ENCODE assay signal across 10 cellular contexts in the genomic region with DNA sequence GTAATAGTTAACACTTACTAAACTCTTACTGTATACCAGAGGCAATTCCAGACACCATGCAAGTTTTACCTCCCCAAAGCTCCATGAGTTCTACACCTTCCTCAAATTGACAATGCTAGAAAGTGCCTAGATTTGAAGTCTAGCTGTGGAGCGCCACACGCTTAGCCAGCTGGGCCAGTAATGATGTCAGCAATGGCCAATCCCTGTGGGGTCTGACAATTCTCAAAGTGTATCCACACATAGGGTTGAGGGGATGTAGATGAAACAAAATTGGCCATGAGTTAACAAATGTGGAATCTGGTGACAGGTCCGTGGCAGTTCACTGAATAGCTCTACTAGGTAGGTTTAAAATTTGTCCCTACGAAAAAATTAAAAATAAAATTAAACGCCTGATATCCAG. TPM values are rescaled to one million over a fixed set of nuclear protein-coding genes. Genes with fewer than 3 reads are reported as not detected.
DNase-seq lines count a peak whose midpoint lies in the region; ATAC-seq, FAIRE-seq and TF ChIP-seq lines count a peak whose summit lies in the region.
"Had no signal": no experiment of that assay in that cellular context is flagged by ENCODE, and none has a peak within 500 bp of the region (broad histone marks: within the 10 kb centered on the region; RNA-seq: fewer than 3 reads in every experiment).

No MANE protein-coding gene starts in this region.

- POLR2A ChIA-PET in A549 (lab: Yijun Ruan, JAX): interaction anchor here (0.6 kb wide), 1 partner anchor 144 kb away, joined by 3 read pairs; no protein-coding TSS in a partner anchor

- FAIRE-seq in A549 (lab: Jason Lieb, UNC): no peak

- H3K36me3 Mint-ChIP-seq in activated naive CD8-positive, alpha-beta T cell: peaks cover 9% of the 10 kb centered on the region

- peak overlapping the region; percentile 100 for H3K4me3 Mint-ChIP-seq in activated naive CD8-positive, alpha-beta T cell

- H3K9me3 Mint-ChIP-seq in activated naive CD8-positive, alpha-beta T cell (ENCODE audit: low read depth): no peaks in the 10 kb centered on the region

- DNase-seq in A549 (ENCODE audit: low read depth in 1 of 2, low spot score in 1 of 2): no peak
- no peak for DNase-seq in lower lobe of right lung
- DNase-seq in NCI-H2227 (lab: John Stamatoyannopoulos, UW; ENCODE audit: unreplicated experiment): no peak
- no peak for DNase-seq in posterior vena cava (ENCODE audit: low spot score)
- DNase-seq: activated CD4-positive, alpha-beta T cell treated with anti-CD3 and anti-CD28 coated beads, Interleukin-2, amount 50 U/mL, for 1 hour had no signal

- H3K4me1 ChIP-seq in A549 (peaks cover 12% of the 10 kb centered on the region), lower lobe of right lung (peaks cover 15% of the 10 kb centered on the region)

- intact Hi-C loops in lower lobe of right lung (cut with DNase I) (no loop called here), posterior vena cava (cut with DNase I) (no loop called here)

- TF ChIP-seq EP300 in A549 (IDR thresholded peaks at IDR 0.05): no peak

- WGBS in A549 (ENCODE audit: missing lambda C conversion rate): 88% methylated on average over 5 of the region's 5 CpGs

- H3K9me3 ChIP-seq in A549 (no peaks in the 10 kb centered on the region), lower lobe of right lung (no peaks in the 10 kb centered on the region)

- no peak for TF ChIP-seq RAD21 in A549 (conservative IDR thresholded peaks at IDR 0.05 in 1 of 2, IDR thresholded peaks at IDR 0.05 in 1 of 2)

- peaks cover 30% of the 10 kb centered on the region for H3K4me1 Mint-ChIP-seq in activated naive CD8-positive, alpha-beta T cell (ENCODE audit: low read depth)

- no peak for ATAC-seq in A549
- ATAC-seq in lower lobe of right lung: no peak
- no peak for ATAC-seq in HG02623 (IDR thresholded peaks at IDR 0.05; ENCODE audit: unreplicated experiment)
- no peak for ATAC-seq in HG02970 (IDR thresholded peaks at IDR 0.05; ENCODE audit: low FRiP score, unreplicated experiment)

- CTCF ChIA-PET in A549 (lab: Yijun Ruan, JAX): interaction anchor here (0.7 to 9.6 kb wide), 7 partner anchors 15 to 290 kb away, joined by 3 to 149 read pairs (median 4); no protein-coding TSS in a partner anchor

- TF ChIP-seq CTCF in A549 (IDR thresholded peaks at IDR 0.05) (no peak), lower lobe of right lung (IDR thresholded peaks at IDR 0.05) (no peak)

- H3K27ac ChIP-seq in A549 (no peak overlapping the region; a peak in 2 of 6 replicates), lower lobe of right lung (no peak overlapping the region)

- H3K4me3 ChIP-seq in A549: peak overlapping the region; percentile 68
- H3K4me3 ChIP-seq in GM08714 (ENCODE audit: low read length): peak overlapping the region; percentile 72; the same call in 1 of the 2 replicates
- H3K4me3 ChIP-seq in lower lobe of right lung: peak overlapping the region; percentile 88

- peaks cover 8% of the 10 kb centered on the region for H3K27me3 Mint-ChIP-seq in activated naive CD8-positive, alpha-beta T cell

- TF ChIP-seq POLR2A in A549 (IDR thresholded peaks at IDR 0.05; ENCODE audit: low read length): no peak

- no peaks in the 10 kb centered on the region for H3K36me3 ChIP-seq in lower lobe of right lung

- no peaks in the 10 kb centered on the region for H3K27me3 ChIP-seq in lower lobe of right lung (ENCODE audit: low read depth)

- no peak overlapping the region for H3K27ac Mint-ChIP-seq in activated naive CD8-positive, alpha-beta T cell

- peak overlapping the region; percentile 92 for H3K4me2 ChIP-seq in A549

TF ChIP-seq in A549, 52 proteins besides CTCF, POLR2A, EP300 and RAD21:
- TF ChIP-seq HOXA7 (CRISPR knock-in tag; IDR thresholded peaks at IDR 0.05) (no peak), HOXB5 (CRISPR knock-in tag; IDR thresholded peaks at IDR 0.05) (no peak), HOXB13 (CRISPR knock-in tag; IDR thresholded peaks at IDR 0.05; ENCODE audit: low read depth) (no peak), CHD4 (IDR thresholded peaks at IDR 0.05; ENCODE audit: borderline replicate concordance) (no peak), NFE2L2 (conservative IDR thresholded peaks at IDR 0.05; ENCODE audit: low read length) (no peak), HDAC2 (IDR thresholded peaks at IDR 0.05) (no peak), ZNF302 (CRISPR knock-in tag; IDR thresholded peaks at IDR 0.05) (no peak), FOXS1 (CRISPR knock-in tag; IDR thresholded peaks at IDR 0.05) (no peak), MAX (IDR thresholded peaks at IDR 0.05) (no peak), FOSB (CRISPR knock-in tag; IDR thresholded peaks at IDR 0.05) (no peak), CHD2 (IDR thresholded peaks at IDR 0.05; ENCODE audit: low read length, partially characterized antibody) (no peak)

RNA-seq across cellular contexts. Expression of gene ZNF343, which starts 1.3 kb away (rescaled TPM):
- polyA plus RNA-seq in A549 (2011; rRNA removed) (19.0 and 20.5 TPM in 2 replicates), A549 (2017; fragmentation: RNase III; extraction: RNeasy Plus Mini Kit Qiagen cat#74134 plus additional on column Dnase treatment) (14.0 to 15.8 TPM (median 14.0 TPM) in 3 replicates)
- 7.3 and 8.2 TPM in 2 replicates for polyA plus RNA-seq in A549 (2012; cell fraction: cytosol; rRNA removed)
- polyA plus RNA-seq in A549 (2012; cell fraction: nucleus; rRNA removed): 7.6 and 11.5 TPM in 2 replicates
- 17.3 and 21.1 TPM in 2 replicates for polyA minus RNA-seq in A549 (2011; rRNA and poly(A)+ RNA removed)
- total RNA-seq in lower lobe of right lung (8.8 TPM), posterior vena cava (10 to 100 TPM in 1 of 2 donors, 1 to 10 TPM in 1; 9.5 to 10.0 TPM)

RNA-seq across cellular contexts. Expression of gene TMC2, which starts 28.9 kb away (rescaled TPM):
- polyA plus RNA-seq in A549 (2011; rRNA removed) (not detected in 2 replicates), A549 (2017; fragmentation: RNase III; extraction: RNeasy Plus Mini Kit Qiagen cat#74134 plus additional on column Dnase treatment) (not detected in 3 replicates)
- polyA plus RNA-seq in A549 (2012; cell fraction: cytosol; rRNA removed): not detected in 2 replicates
- polyA plus RNA-seq in A549 (2012; cell fraction: nucleus; rRNA removed): 0.02 TPM in 1 of 2 replicates, not detected in the other
- polyA minus RNA-seq in A549 (2011; rRNA and poly(A)+ RNA removed): 0.15 TPM in 1 of 2 replicates, not detected in the other
- total RNA-seq in lower lobe of right lung (0.92 TPM), posterior vena cava (under 1 TPM; 0.14 to 0.56 TPM)
- total RNA-seq: M059J had no signal

RNA-seq across cellular contexts. Expression of gene SNRPB, which starts 36.9 kb away (rescaled TPM):
- polyA plus RNA-seq in A549 (2011; rRNA removed) (486 and 557 TPM in 2 replicates), A549 (2017; fragmentation: RNase III; extraction: RNeasy Plus Mini Kit Qiagen cat#74134 plus additional on column Dnase treatment) (628 to 689 TPM (median 676 TPM) in 3 replicates)
- 1,126 and 1,347 TPM in 2 replicates for polyA plus RNA-seq in A549 (2012; cell fraction: cytosol; rRNA removed)
- polyA plus RNA-seq in A549 (2012; cell fraction: nucleus; rRNA removed): 904 and 1,034 TPM in 2 replicates
- polyA minus RNA-seq in A549 (2011; rRNA and poly(A)+ RNA removed): 228 and 233 TPM in 2 replicates
- total RNA-seq in lower lobe of right lung (78.8 TPM), posterior vena cava (100 to 1,000 TPM in 1 of 2 donors, 10 to 100 TPM in 1; 68.4 to 111 TPM)
